In genomic region chr5:133998807-133999206, GRCh38 we compare ENCODE assay signal across 34 cellular contexts.
"Had no signal": no experiment of that assay in that cellular context is flagged by ENCODE, and none has a peak within 500 bp of the region (broad histone marks: within the 10 kb centered on the region; RNA-seq: fewer than 3 reads in every experiment).

No MANE protein-coding gene starts in this region.

- H3K27ac ChIP-seq: ascending aorta, cardiac muscle cell, colonic mucosa, epithelial cell of prostate, esophagus squamous epithelium, hepatocyte, neutrophil, prostate gland, upper lobe of left lung, vagina had no signal

- H3K27me3 ChIP-seq: ascending aorta, cardiac muscle cell, colonic mucosa, esophagus squamous epithelium, hepatocyte, neutrophil, upper lobe of left lung, vagina had no signal

- H3K36me3 Mint-ChIP-seq: natural killer cell treated with Interleukin-12 subunit alpha and Interleukin-12 subunit beta and Interleukin-15 and Interleukin-18, amount 100 ng/mL, for 72 hours had no signal

- H3K36me3 ChIP-seq: ascending aorta, cardiac muscle cell, colonic mucosa, neutrophil, prostate gland, vagina had no signal

- H3K27me3 Mint-ChIP-seq: activated B cell treated with CpG ODN at 0.5 μM for 24 hours; activated naive CD8-positive, alpha-beta T cell; brain; natural killer cell treated with Interleukin-12 subunit alpha and Interleukin-12 subunit beta and Interleukin-15 and Interleukin-18, amount 100 ng/mL, for 72 hours; stimulated activated memory B cell treated with anti-CD40 and anti-IgM and Interleukin-4, amounts not matched to agents 10 μg/mL and 1 μg/mL and 100 μg/mL, for 72 hours; stimulated activated naive CD8-positive, alpha-beta T cell treated with anti-CD3 and anti-CD28 coated beads, Interleukin-15, amount 100 ng/mL, for 72 hours had no signal

- H3K9me3 ChIP-seq: ascending aorta, colonic mucosa, esophagus squamous epithelium, mucosa of descending colon, neutrophil, prostate gland, upper lobe of left lung, vagina had no signal

- H3K4me3 Mint-ChIP-seq: activated B cell treated with CpG ODN at 0.5 μM for 24 hours; activated T-cell treated with anti-CD3 and anti-CD28 coated beads, Interleukin-2, amount 50 U/mL, for 72 hours; natural killer cell treated with Interleukin-12 subunit alpha and Interleukin-12 subunit beta and Interleukin-15 and Interleukin-18, amount 100 ng/mL, for 72 hours; stimulated activated memory B cell treated with anti-CD40 and anti-IgM and Interleukin-4, amounts not matched to agents 10 μg/mL and 1 μg/mL and 100 μg/mL, for 72 hours; stimulated activated naive CD8-positive, alpha-beta T cell treated with anti-CD3 and anti-CD28 coated beads, Interleukin-15, amount 100 ng/mL, for 72 hours had no signal

- DNase-seq: activated B cell treated with CpG ODN at 0.5 μM for 24 hours; activated CD4-positive, alpha-beta T cell treated with anti-CD3 and anti-CD28 coated beads, Interleukin-2, amount 50 U/mL, for 4 hours; activated effector memory CD4-positive, alpha-beta T cell treated with Interleukin-2 at 50 U/mL for 16 hours; activated naive CD4-positive, alpha-beta T cell treated with Interleukin-2 at 50 U/mL for 16 hours; activated T-cell treated with anti-CD3 and anti-CD28 coated beads for 4 hours; activated T-cell treated with anti-CD3 and anti-CD28 coated beads, Interleukin-2, amount 50 U/mL, for 72 hours; cerebellar nuclear complex; colonic mucosa; effector CD8-positive, alpha-beta T cell; esophagus squamous epithelium; foreskin melanocyte; glutamatergic neuron; islet precursor cell; left ventricle myocardium superior; mucosa of descending colon; stimulated activated CD4-positive, alpha-beta T cell treated with anti-CD3 and anti-CD28 coated beads, Interleukin-1b, Interleukin-23, amount 100 ng/mL, for 48 hours; stimulated activated CD4-positive, alpha-beta T cell treated with anti-CD3 and anti-CD28 coated beads, Interleukin-4, amount 100 ng/mL, for 4 hours; stimulated activated CD8-positive, alpha-beta memory T cell treated with anti-CD3 and anti-CD28 coated beads, Interleukin-4, amount 100 ng/mL, for 48 hours; stimulated activated naive CD8-positive, alpha-beta T cell treated with anti-CD3 and anti-CD28 coated beads, Interleukin-15, amount 100 ng/mL, for 72 hours; substantia nigra; T1000; upper lobe of left lung had no signal

- H3K9me3 Mint-ChIP-seq: activated B cell treated with CpG ODN at 0.5 μM for 24 hours; activated T-cell treated with anti-CD3 and anti-CD28 coated beads, Interleukin-2, amount 50 U/mL, for 72 hours; brain; natural killer cell treated with Interleukin-12 subunit alpha and Interleukin-12 subunit beta and Interleukin-15 and Interleukin-18, amount 100 ng/mL, for 72 hours; stimulated activated memory B cell treated with anti-CD40 and anti-IgM and Interleukin-4, amounts not matched to agents 10 μg/mL and 1 μg/mL and 100 μg/mL, for 72 hours; stimulated activated naive CD8-positive, alpha-beta T cell treated with anti-CD3 and anti-CD28 coated beads, Interleukin-15, amount 100 ng/mL, for 72 hours had no signal

- H3K27ac Mint-ChIP-seq: activated B cell treated with CpG ODN at 0.5 μM for 24 hours; activated T-cell treated with anti-CD3 and anti-CD28 coated beads, Interleukin-2, amount 50 U/mL, for 72 hours; natural killer cell treated with Interleukin-12 subunit alpha and Interleukin-12 subunit beta and Interleukin-15 and Interleukin-18, amount 100 ng/mL, for 72 hours; stimulated activated memory B cell treated with anti-CD40 and anti-IgM and Interleukin-4, amounts not matched to agents 10 μg/mL and 1 μg/mL and 100 μg/mL, for 72 hours had no signal

- H3K4me3 ChIP-seq: ascending aorta, cardiac muscle cell, colonic mucosa, esophagus squamous epithelium, hepatocyte, mucosa of descending colon, prostate gland, smooth muscle cell, upper lobe of left lung, vagina had no signal

- ATAC-seq: activated T-cell treated with anti-CD3 and anti-CD28 coated beads, Interleukin-2, amount 50 U/mL, for 72 hours; left ventricle myocardium superior; mucosa of descending colon; natural killer cell treated with Interleukin-12 subunit alpha and Interleukin-12 subunit beta and Interleukin-15 and Interleukin-18, amount 100 ng/mL, for 72 hours; stimulated activated memory B cell treated with anti-CD40 and anti-IgM and Interleukin-4, amounts not matched to agents 10 μg/mL and 1 μg/mL and 100 μg/mL, for 72 hours; stimulated activated naive CD8-positive, alpha-beta T cell treated with anti-CD3 and anti-CD28 coated beads, Interleukin-15, amount 100 ng/mL, for 72 hours had no signal
